ENCODE assay signal across 27 cellular contexts in the genomic region with DNA sequence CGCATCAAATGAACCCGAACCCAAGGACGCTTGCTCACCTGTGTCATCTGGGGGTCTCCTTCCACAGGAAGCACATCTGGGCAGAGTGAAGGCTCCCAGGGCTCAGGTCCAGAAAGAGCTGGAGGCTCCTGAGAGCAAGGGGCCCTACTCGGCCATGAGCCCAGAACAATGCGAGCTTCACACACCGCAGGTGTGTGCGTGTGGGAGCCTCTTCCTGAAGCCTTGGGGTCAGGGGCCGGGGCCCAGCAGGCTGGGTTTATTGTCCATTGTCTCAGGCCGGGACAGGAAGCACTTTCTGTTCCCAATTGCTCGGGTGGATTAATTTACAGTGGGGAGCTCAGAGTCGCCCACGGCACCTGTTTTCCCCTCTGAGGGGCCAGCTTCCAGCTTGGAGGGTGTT.
"Had no signal": no experiment of that assay in that cellular context is flagged by ENCODE, and none has a peak within 500 bp of the region (broad histone marks: within the 10 kb centered on the region; RNA-seq: fewer than 3 reads in every experiment).

No MANE protein-coding gene starts in this region.

- H3K4me1 ChIP-seq: adrenal gland, body of pancreas, colonic mucosa, foreskin keratinocyte, gastrocnemius medialis had no signal

- H3K27me3 ChIP-seq: body of pancreas, colonic mucosa, gastrocnemius medialis had no signal

- ATAC-seq: activated CD4-positive, alpha-beta T cell treated with anti-CD3 and anti-CD28 coated beads for 36 hours; activated CD8-positive, alpha-beta memory T cell treated with anti-CD3 and anti-CD28 coated beads, Interleukin-2, amount 10 ng/mL, durations not matched to agents 7 days and 5 days; activated CD8-positive, alpha-beta T cell treated with anti-CD3 and anti-CD28 coated beads, Interleukin-2, amount 10 ng/mL, durations not matched to agents 7 days and 5 days; activated naive CD8-positive, alpha-beta T cell treated with anti-CD3 and anti-CD28 coated beads, Interleukin-2, amount 50 U/mL, for 24 hours; body of pancreas; esophagus mucosa; foreskin keratinocyte had no signal

- DNase-seq: activated CD4-positive, alpha-beta memory T cell treated with anti-CD3 and anti-CD28 coated beads for 36 hours; activated CD4-positive, alpha-beta T cell treated with anti-CD3 and anti-CD28 coated beads for 36 hours; activated CD4-positive, alpha-beta T cell treated with anti-CD3 and anti-CD28 coated beads, Interleukin-2, amount 10 ng/mL, durations not matched to agents 24 days and 14 days; activated CD4-positive, CD25-positive, alpha-beta regulatory T cell; activated CD4-positive, CD25-positive, alpha-beta regulatory T cell treated with anti-CD3 and anti-CD28 coated beads, Interleukin-2, amount 50 U/mL, for 72 hours; activated CD8-positive, alpha-beta memory T cell treated with anti-CD3 and anti-CD28 coated beads, Interleukin-2, amount 10 ng/mL, durations not matched to agents 7 days and 5 days; activated CD8-positive, alpha-beta memory T cell treated with anti-CD3 and anti-CD28 coated beads, Interleukin-2, amount 50 U/mL, for 4 hours; activated CD8-positive, alpha-beta T cell treated with anti-CD3 and anti-CD28 coated beads, Interleukin-2, amount 10 ng/mL, durations not matched to agents 7 days and 5 days; activated effector memory CD4-positive, alpha-beta T cell treated with anti-CD3 and anti-CD28 coated beads, Interleukin-2, amount 50 U/mL, for 16 hours; activated naive CD4-positive, alpha-beta T cell treated with anti-CD3 and anti-CD28 coated beads for 36 hours; activated naive CD8-positive, alpha-beta T cell treated with anti-CD3 and anti-CD28 coated beads for 36 hours; activated naive CD8-positive, alpha-beta T cell treated with anti-CD3 and anti-CD28 coated beads, Interleukin-2, amount 50 U/mL, for 24 hours; activated T-cell treated with anti-CD3 and anti-CD28 coated beads, Interleukin-2, amount 50 U/mL, for 1 hour; activated T-cell treated with anti-CD3 and anti-CD28 coated beads, Interleukin-2, amount 50 U/mL, for 48 hours; adrenal gland; amygdala; body of pancreas; central memory CD4-positive, alpha-beta T cell; cerebellar nuclear complex; colonic mucosa; dorsolateral prefrontal cortex; effector memory CD4-positive, alpha-beta T cell; endodermal cell; foreskin keratinocyte; gastrocnemius medialis; T-helper 2 cell had no signal

- H3K9me3 ChIP-seq: adrenal gland, body of pancreas, colonic mucosa, gastrocnemius medialis had no signal

- H3K4me3 ChIP-seq: adrenal gland, body of pancreas, colonic mucosa, dorsolateral prefrontal cortex, gastrocnemius medialis had no signal

- H3K27ac ChIP-seq: adrenal gland, body of pancreas, colonic mucosa, dorsolateral prefrontal cortex, foreskin keratinocyte had no signal

- H3K36me3 ChIP-seq: adrenal gland, colonic mucosa, gastrocnemius medialis had no signal
